Comparison of ENCODE assay signal across 8 cellular contexts in the genomic region with DNA sequence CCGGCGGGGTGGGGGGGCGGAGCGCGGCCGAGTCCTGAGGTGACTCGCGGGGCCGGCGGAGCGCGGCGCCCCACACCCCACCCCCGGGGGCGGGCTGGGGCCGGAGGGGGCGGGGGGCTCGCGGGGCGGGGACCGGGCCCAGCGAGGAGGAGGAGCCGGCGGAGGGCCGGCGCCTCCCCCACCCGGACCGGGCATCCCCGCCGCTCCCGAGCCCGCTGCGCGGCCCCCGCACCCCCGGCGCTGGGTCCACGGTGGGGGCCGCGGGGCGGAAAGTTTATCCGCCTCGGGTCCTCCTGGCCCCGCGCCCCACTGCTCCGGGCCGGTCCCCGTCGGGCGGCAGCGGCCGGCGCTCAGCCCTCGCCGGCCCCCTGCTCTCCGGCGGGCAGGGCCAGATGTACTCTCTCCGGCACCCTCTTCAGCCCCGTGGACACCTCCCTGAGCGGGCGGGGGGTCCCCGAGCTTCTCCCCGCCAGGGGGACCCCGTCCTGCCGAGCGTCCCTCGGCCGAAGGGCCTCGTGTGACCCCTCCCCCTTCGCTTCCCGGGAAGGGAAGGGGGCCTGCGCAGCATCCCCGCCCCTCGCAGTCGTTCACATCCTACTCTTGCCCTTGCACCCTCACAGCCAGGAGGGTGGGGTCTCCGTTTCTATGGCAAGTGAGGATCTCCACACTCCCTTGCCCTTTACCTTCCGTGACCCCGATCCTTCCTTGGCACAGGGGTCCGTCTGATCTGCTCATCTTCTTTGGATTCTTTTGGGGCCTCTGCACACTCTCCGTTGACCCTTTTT. TPM values are rescaled to one million over a fixed set of nuclear protein-coding genes. Genes with fewer than 3 reads are reported as not detected.
DNase-seq lines count a peak whose midpoint lies in the region; ATAC-seq and TF ChIP-seq lines count a peak whose summit lies in the region.

No MANE protein-coding gene starts in this region.

- CTCF ChIA-PET in GM10248 (lab: Yijun Ruan, JAX), result interaction anchor here (1.3 to 3.6 kb wide), 4 partner anchors 12 to 102 kb away, joined by 4 to 11 read pairs (median 4); a partner anchor contains a TSS

- H3K4me3 ChIP-seq in duodenal mucosa (ENCODE audit: low read depth in 1 of 2, low read length in 2 of 2), result peak overlapping the region; percentile 78 to 92

- H3K9me3 ChIP-seq in duodenal mucosa (ENCODE audit: control insufficient read depth in 1 of 2, low read length in 2 of 2), result no peaks in the 10 kb centered on the region

- H3K27ac ChIP-seq in duodenal mucosa (ENCODE audit: low read depth, low read length), result peak overlapping the region; percentile 13

- H3K4me1 ChIP-seq in duodenal mucosa (ENCODE audit: control insufficient read depth in 1 of 2, insufficient read depth in 2 of 2, low read length in 2 of 2), result peaks cover 17 to 21% of the 10 kb centered on the region in 2 donors

- TF ChIP-seq CTCF in GM10248 (IDR thresholded peaks at IDR 0.05; ENCODE audit: control extremely low read depth, extremely low read depth, low read depth, missing control alignments), result no peak

- DNase-seq in GM10248 (ENCODE audit: extremely low spot score) (peak; percentile 85), lung microvascular endothelial cell (ENCODE audit: low read depth in 2 of 2) (peak; percentile 39 to 60), DMS153 (lab: John Stamatoyannopoulos, UW) (no peak), NCI-H2107 treated with DMSO at 0.1 percent for 48 hours (lab: John Stamatoyannopoulos, UW; ENCODE audit: unreplicated experiment) (no peak)
- peak; percentile 16 for DNase-seq in activated CD4-positive, alpha-beta T cell treated with anti-CD3 and anti-CD28 coated beads for 1 hour
- DNase-seq in stimulated activated CD8-positive, alpha-beta memory T cell treated with anti-CD3 and anti-CD28 coated beads, Interleukin-15, amount 100 ng/mL, for 24 hours (ENCODE audit: low read depth), result peak; percentile 7

- peaks cover 0 to 4% of the 10 kb centered on the region in 2 donors for H3K36me3 ChIP-seq in duodenal mucosa (ENCODE audit: control insufficient read depth in 1 of 2, insufficient read depth in 2 of 2, low read length in 2 of 2)

- H3K9ac ChIP-seq in duodenal mucosa (ENCODE audit: low read depth in 1 of 2, low read length in 2 of 2), result peak overlapping the region; percentile 53 to 66

- POLR2A ChIA-PET in GM10248 (lab: Yijun Ruan, JAX), result interaction anchor here (0.8 kb wide), 1 partner anchor 13 kb away, joined by 3 read pairs; no protein-coding TSS in a partner anchor

- H3K27me3 ChIP-seq in duodenal mucosa (ENCODE audit: control insufficient read depth in 1 of 2, insufficient read depth in 2 of 2, low read length in 2 of 2), result no peaks in the 10 kb centered on the region

- peak; percentile 8 for ATAC-seq in HG03521 (IDR thresholded peaks at IDR 0.05; ENCODE audit: unreplicated experiment)

RNA-seq across cellular contexts. Expression of a gene that starts 0.7 kb away (rescaled TPM):
- total RNA-seq in lung microvascular endothelial cell, result 36.6 and 40.9 TPM in 2 replicates

Comparison
In these comparisons a context has a peak if more than half of its experiments do, and no peak if none do; other contexts are left out.
1. DNase-seq: peak in GM10248 (single experiment), activated CD4-positive, alpha-beta T cell treated with anti-CD3 and anti-CD28 coated beads for 1 hour (single experiment), lung microvascular endothelial cell (2 of 2) and stimulated activated CD8-positive, alpha-beta memory T cell treated with anti-CD3 and anti-CD28 coated beads, Interleukin-15, amount 100 ng/mL, for 24 hours (single experiment); none in DMS153 (single experiment) and NCI-H2107 treated with DMSO at 0.1 percent for 48 hours (single experiment).